In the genomic region with DNA sequence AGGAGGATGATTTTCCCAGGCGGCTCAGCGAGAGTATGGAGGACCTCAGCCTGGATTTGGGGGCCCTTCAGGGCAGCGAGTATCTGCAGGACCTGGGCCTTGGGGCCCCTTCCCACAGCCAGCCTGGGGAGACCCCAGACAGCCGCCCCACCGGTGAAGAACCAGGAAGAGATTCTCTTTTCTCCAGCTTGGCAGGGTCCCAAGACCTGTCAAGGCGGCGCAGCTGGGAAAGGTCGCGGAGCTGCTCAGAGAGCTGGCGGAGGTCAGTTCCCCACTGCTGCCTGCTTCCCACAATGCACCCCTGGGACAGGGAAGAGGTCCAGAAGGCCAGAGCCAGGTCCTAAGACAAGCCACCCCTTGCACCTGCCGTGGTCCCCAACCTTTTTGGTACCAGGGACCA, we compare ENCODE assay signal across 23 cellular contexts. TPM values are rescaled to one million over a fixed set of nuclear protein-coding genes. Genes with fewer than 3 reads are reported as not detected.
DNase-seq lines count a peak whose midpoint lies in the region; ATAC-seq lines count a peak whose summit lies in the region.
"Had no signal": no experiment of that assay in that cellular context is flagged by ENCODE, and none has a peak within 500 bp of the region (broad histone marks: within the 10 kb centered on the region; RNA-seq: fewer than 3 reads in every experiment).

No MANE protein-coding gene starts in this region.

- no peak for DNase-seq in activated naive CD8-positive, alpha-beta T cell treated with anti-CD3 and anti-CD28 coated beads for 36 hours
- no peak for DNase-seq in naive thymus-derived CD4-positive, alpha-beta T cell
- DNase-seq in stimulated activated naive B cell treated with anti-CD40 and anti-IgM and Interleukin-4, amounts not matched to agents 10 μg/mL and 1 μg/mL and 100 μg/mL, for 72 hours = no peak
- no peak for DNase-seq in amniotic stem cell (lab: John Stamatoyannopoulos, UW)
- DNase-seq in NCI-H187 (lab: John Stamatoyannopoulos, UW) = no peak
- DNase-seq: 8988T; ACHN; BE2C; Calu3; DMS79 treated with DMSO at 0.1 percent for 48 hours; Karpas-422; NCI-H1092 treated with DMSO at 0.1 percent for 48 hours; NCI-H1436; NCI-H187 treated with DMSO at 0.1 percent for 48 hours; NCI-H2171 treated with DMSO at 0.1 percent for 48 hours; NCI-H345; NCI-H524; NCI-H748 treated with DMSO at 0.1 percent for 48 hours; NK-92 treated with Interleukin-12 subunit alpha and Interleukin-12 subunit beta, amount 100 ng/mL, for 24 hours; PC-3 had no signal

- POLR2A ChIA-PET in naive thymus-derived CD4-positive, alpha-beta T cell (lab: Charles Lee) = no interaction called here

- peaks cover 5% of the 10 kb centered on the region for H3K4me1 Mint-ChIP-seq in activated naive CD8-positive, alpha-beta T cell (ENCODE audit: low read depth)
- H3K4me1 Mint-ChIP-seq in activated naive CD8-positive, alpha-beta T cell treated with anti-CD3 and anti-CD28 coated beads for 36 hours = peaks cover 3% of the 10 kb centered on the region
- H3K4me1 Mint-ChIP-seq in naive thymus-derived CD4-positive, alpha-beta T cell = peaks cover 0 to 22% (median 10%) of the 10 kb centered on the region in 7 donors
- H3K4me1 Mint-ChIP-seq in stimulated activated naive B cell treated with anti-CD40 and anti-IgM and Interleukin-4, amounts not matched to agents 10 μg/mL and 1 μg/mL and 100 μg/mL, for 72 hours = peaks cover 0 to 4% of the 10 kb centered on the region in 2 donors

- H3K36me3 ChIP-seq in naive thymus-derived CD4-positive, alpha-beta T cell (ENCODE audit: control insufficient read depth in 2 of 3, insufficient read depth in 3 of 3, low read length in 3 of 3) = peaks cover 30 to 93% (median 49%) of the 10 kb centered on the region in 3 experiments
- H3K36me3 ChIP-seq: BE2C had no signal

- no peaks in the 10 kb centered on the region for H3K9me3 Mint-ChIP-seq in activated naive CD8-positive, alpha-beta T cell (ENCODE audit: low read depth)
- H3K9me3 Mint-ChIP-seq in activated naive CD8-positive, alpha-beta T cell treated with anti-CD3 and anti-CD28 coated beads for 36 hours = no peaks in the 10 kb centered on the region
- no peaks in the 10 kb centered on the region for H3K9me3 Mint-ChIP-seq in naive thymus-derived CD4-positive, alpha-beta T cell
- no peaks in the 10 kb centered on the region for H3K9me3 Mint-ChIP-seq in stimulated activated naive B cell treated with anti-CD40 and anti-IgM and Interleukin-4, amounts not matched to agents 10 μg/mL and 1 μg/mL and 100 μg/mL, for 72 hours

- no peak overlapping the region for H3K4me3 Mint-ChIP-seq in activated naive CD8-positive, alpha-beta T cell
- H3K4me3 Mint-ChIP-seq in activated naive CD8-positive, alpha-beta T cell treated with anti-CD3 and anti-CD28 coated beads for 36 hours = no peak overlapping the region
- H3K4me3 Mint-ChIP-seq in naive thymus-derived CD4-positive, alpha-beta T cell = no peak overlapping the region
- H3K4me3 Mint-ChIP-seq in stimulated activated naive B cell treated with anti-CD40 and anti-IgM and Interleukin-4, amounts not matched to agents 10 μg/mL and 1 μg/mL and 100 μg/mL, for 72 hours = no peak overlapping the region

- H3K27ac ChIP-seq in naive thymus-derived CD4-positive, alpha-beta T cell (ENCODE audit: low read depth, low read length) = peak overlapping the region; percentile 13

- intact Hi-C loops in naive thymus-derived CD4-positive, alpha-beta T cell (cut with micrococcal nuclease) = no loop called here

- H3K36me3 Mint-ChIP-seq in activated naive CD8-positive, alpha-beta T cell = no peaks in the 10 kb centered on the region
- peaks cover 19% of the 10 kb centered on the region for H3K36me3 Mint-ChIP-seq in activated naive CD8-positive, alpha-beta T cell treated with anti-CD3 and anti-CD28 coated beads for 36 hours
- H3K36me3 Mint-ChIP-seq in naive thymus-derived CD4-positive, alpha-beta T cell = peaks cover 0 to 50% (median 24%) of the 10 kb centered on the region in 5 donors
- H3K36me3 Mint-ChIP-seq in stimulated activated naive B cell treated with anti-CD40 and anti-IgM and Interleukin-4, amounts not matched to agents 10 μg/mL and 1 μg/mL and 100 μg/mL, for 72 hours = peaks cover 5 to 15% of the 10 kb centered on the region in 2 donors

- no peak overlapping the region for H3K4me3 ChIP-seq in naive thymus-derived CD4-positive, alpha-beta T cell (ENCODE audit: low read length)

- no peaks in the 10 kb centered on the region for H3K27me3 Mint-ChIP-seq in activated naive CD8-positive, alpha-beta T cell
- no peaks in the 10 kb centered on the region for H3K27me3 Mint-ChIP-seq in activated naive CD8-positive, alpha-beta T cell treated with anti-CD3 and anti-CD28 coated beads for 36 hours
- H3K27me3 Mint-ChIP-seq in naive thymus-derived CD4-positive, alpha-beta T cell = no peaks in the 10 kb centered on the region
- H3K27me3 Mint-ChIP-seq in stimulated activated naive B cell treated with anti-CD40 and anti-IgM and Interleukin-4, amounts not matched to agents 10 μg/mL and 1 μg/mL and 100 μg/mL, for 72 hours = no peaks in the 10 kb centered on the region

- no peaks in the 10 kb centered on the region for H3K9me3 ChIP-seq in naive thymus-derived CD4-positive, alpha-beta T cell (ENCODE audit: control insufficient read depth in 2 of 3, low read length in 3 of 3)
- H3K9me3 ChIP-seq: BE2C had no signal

- H3K27ac Mint-ChIP-seq in activated naive CD8-positive, alpha-beta T cell = peak overlapping the region; percentile 76
- H3K27ac Mint-ChIP-seq in activated naive CD8-positive, alpha-beta T cell treated with anti-CD3 and anti-CD28 coated beads for 36 hours = no peak overlapping the region
- H3K27ac Mint-ChIP-seq in naive thymus-derived CD4-positive, alpha-beta T cell = no peak overlapping the region
- H3K27ac Mint-ChIP-seq in stimulated activated naive B cell treated with anti-CD40 and anti-IgM and Interleukin-4, amounts not matched to agents 10 μg/mL and 1 μg/mL and 100 μg/mL, for 72 hours = peak overlapping the region; percentile 26

- ATAC-seq in naive thymus-derived CD4-positive, alpha-beta T cell = no peak
- ATAC-seq in stimulated activated naive B cell treated with anti-CD40 and anti-IgM and Interleukin-4, amounts not matched to agents 10 μg/mL and 1 μg/mL and 100 μg/mL, for 72 hours (replicated peaks) = no peak
- no peak for ATAC-seq in HG03521 (IDR thresholded peaks at IDR 0.05; ENCODE audit: unreplicated experiment)
- ATAC-seq: HepG2, PC-3 had no signal

- H3K27me3 ChIP-seq in naive thymus-derived CD4-positive, alpha-beta T cell (ENCODE audit: control insufficient read depth in 2 of 2, insufficient read depth in 2 of 2, low read length in 2 of 2) = no peaks in the 10 kb centered on the region

- H3K4me1 ChIP-seq in naive thymus-derived CD4-positive, alpha-beta T cell (ENCODE audit: control insufficient read depth in 2 of 2, insufficient read depth in 2 of 2, low read length in 2 of 2) = no peaks in the 10 kb centered on the region
- H3K4me1 ChIP-seq: BE2C had no signal

- CTCF ChIA-PET in naive thymus-derived CD4-positive, alpha-beta T cell (lab: Charles Lee) = interaction anchor here (0.7 kb wide), 1 partner anchor 18 kb away, joined by 3 read pairs; no protein-coding TSS in a partner anchor

RNA-seq across cellular contexts. Expression of gene ARHGEF18, which starts 24.1 kb away (rescaled TPM):
- 10 to 100 TPM; 26.3 to 30.8 TPM for total RNA-seq in activated naive CD8-positive, alpha-beta T cell treated with anti-CD3 and anti-CD28 coated beads for 36 hours
- 100 to 1,000 TPM in 4 of 5 experiments, 10 to 100 TPM in 1; 53.0 to 132 (median 130) TPM for total RNA-seq in naive thymus-derived CD4-positive, alpha-beta T cell
- polyA plus RNA-seq in naive thymus-derived CD4-positive, alpha-beta T cell = 10 to 100 TPM in 1 of 2 donors, 1 to 10 TPM in 1; 3.9 to 14.4 TPM

Comparison
In these comparisons a context has a peak if more than half of its experiments do, and no peak if none do; other contexts are left out.
1. H3K27ac Mint-ChIP-seq: peak in activated naive CD8-positive, alpha-beta T cell (single experiment) and stimulated activated naive B cell treated with anti-CD40 and anti-IgM and Interleukin-4, amounts not matched to agents 10 μg/mL and 1 μg/mL and 100 μg/mL, for 72 hours (single experiment); none in activated naive CD8-positive, alpha-beta T cell treated with anti-CD3 and anti-CD28 coated beads for 36 hours (single experiment) and naive thymus-derived CD4-positive, alpha-beta T cell (0 of 9).